Comparison of ENCODE assay signal across 12 cellular contexts in the genomic region with DNA sequence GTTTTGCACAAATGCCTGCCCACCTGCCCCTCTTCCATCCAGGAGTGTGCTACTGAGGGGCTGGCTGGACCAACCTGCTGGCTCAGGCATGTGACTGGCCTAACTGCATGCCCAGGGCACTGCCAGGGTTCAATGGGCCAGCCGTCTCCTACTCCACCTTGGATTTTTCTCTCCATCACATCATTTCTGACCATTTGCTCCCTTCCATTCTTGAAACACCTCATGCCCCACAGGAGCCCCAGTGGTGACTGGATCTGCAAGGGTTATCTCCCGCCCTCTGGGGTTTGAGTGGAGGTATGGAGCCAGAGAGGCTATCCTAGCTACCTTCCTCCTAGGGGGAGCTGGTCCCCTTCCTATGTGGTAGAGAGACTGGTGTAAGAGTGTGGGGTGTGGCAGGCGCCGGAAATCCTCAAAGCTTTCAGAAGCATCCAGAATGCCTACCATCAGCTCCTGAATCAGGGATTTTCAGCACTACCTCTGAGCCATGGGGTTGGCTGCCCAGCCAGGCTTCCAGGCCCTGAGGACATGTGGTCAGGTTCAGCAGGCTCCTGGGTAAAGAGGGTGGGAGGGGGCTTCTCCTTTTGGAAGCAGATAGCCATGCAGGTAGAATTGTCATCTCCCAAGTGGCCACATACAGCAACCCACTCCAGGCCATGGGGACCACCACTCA.
"Had no signal": no experiment of that assay in that cellular context is flagged by ENCODE, and none has a peak within 500 bp of the region (broad histone marks: within the 10 kb centered on the region; RNA-seq: fewer than 3 reads in every experiment).

No MANE protein-coding gene starts in this region.

- ATAC-seq: left cardiac atrium; stimulated activated naive CD8-positive, alpha-beta T cell treated with anti-CD3 and anti-CD28 coated beads, Interleukin-15, Interleukin-2, amounts not matched to agents 100 U/mL and 50 U/mL, for 24 hours; upper lobe of right lung had no signal

- H3K27me3 Mint-ChIP-seq: activated CD4-positive, alpha-beta memory T cell treated with anti-CD3 and anti-CD28 coated beads, Interleukin-2, amount 10 ng/mL, durations not matched to agents 7 days and 5 days; activated naive CD4-positive, alpha-beta T cell treated with anti-CD3 and anti-CD28 coated beads, Interleukin-2, amount 50 U/mL, for 24 hours had no signal

- DNase-seq: activated CD4-positive, alpha-beta memory T cell treated with anti-CD3 and anti-CD28 coated beads, Interleukin-2, amount 10 ng/mL, durations not matched to agents 7 days and 5 days; dermis blood vessel endothelial cell; hypothalamus; left cardiac atrium; mammary epithelial cell; ovary; stimulated activated CD4-positive, alpha-beta T cell treated with anti-CD3 and anti-CD28 coated beads, Interleukin-2, amount 100 ng/mL, for 48 hours; stimulated activated CD8-positive, alpha-beta memory T cell treated with anti-CD3 and anti-CD28 coated beads, Interleukin-4, amount 100 ng/mL, for 48 hours; stimulated activated naive CD8-positive, alpha-beta T cell treated with anti-CD3 and anti-CD28 coated beads, Interleukin-15, Interleukin-2, amounts not matched to agents 100 U/mL and 50 U/mL, for 24 hours; T-helper 2 cell; upper lobe of right lung had no signal

- H3K9me3 Mint-ChIP-seq: activated CD4-positive, alpha-beta memory T cell treated with anti-CD3 and anti-CD28 coated beads, Interleukin-2, amount 10 ng/mL, durations not matched to agents 7 days and 5 days; activated naive CD4-positive, alpha-beta T cell treated with anti-CD3 and anti-CD28 coated beads, Interleukin-2, amount 50 U/mL, for 24 hours had no signal

- H3K27ac Mint-ChIP-seq: activated CD4-positive, alpha-beta memory T cell treated with anti-CD3 and anti-CD28 coated beads, Interleukin-2, amount 10 ng/mL, durations not matched to agents 7 days and 5 days had no signal
